In genomic region chr4:182169987-182170386, GRCh38 we compare ENCODE assay signal across 18 cellular contexts.
"Had no signal": no experiment of that assay in that cellular context is flagged by ENCODE, and none has a peak within 500 bp of the region (broad histone marks: within the 10 kb centered on the region; RNA-seq: fewer than 3 reads in every experiment).

No MANE protein-coding gene starts in this region.

- DNase-seq: IMR-90, Karpas-422, KG1, MM.1S, NCI-H1092 treated with DMSO at 0.1 percent for 48 hours, NCI-H1436, NCI-H187, NCI-H2029, NCI-H2081 treated with DMSO at 0.1 percent for 48 hours, NCI-H2227 treated with DMSO at 0.1 percent for 48 hours, NCI-H524, NCI-H526 treated with DMSO at 0.1 percent for 48 hours, NCI-H774, RPMI8226, SHP77, SK-N-SH had no signal

- FAIRE-seq: HepG2, RCC 7860 had no signal

- ATAC-seq: HepG2 had no signal
